25 cellular contexts compared by ENCODE assay signal in genomic region chr10:20614911-20615310, GRCh38.
"Had no signal": no experiment of that assay in that cellular context is flagged by ENCODE, and none has a peak within 500 bp of the region (broad histone marks: within the 10 kb centered on the region; RNA-seq: fewer than 3 reads in every experiment).

No MANE protein-coding gene starts in this region.

- DNase-seq: activated CD4-positive, alpha-beta T cell treated with anti-CD3 and anti-CD28 coated beads for 36 hours; activated CD4-positive, alpha-beta T cell treated with anti-CD3 and anti-CD28 coated beads, Interleukin-2, amount 50 U/mL, for 4 hours; activated CD8-positive, alpha-beta memory T cell treated with anti-CD3 and anti-CD28 coated beads for 24 hours; activated CD8-positive, alpha-beta memory T cell treated with anti-CD3 and anti-CD28 coated beads, Interleukin-2, amount 50 U/mL, for 4 hours; activated naive CD4-positive, alpha-beta T cell; activated T-cell treated with anti-CD3 and anti-CD28 coated beads, Interleukin-2, amount 50 U/mL, for 4 hours; adrenal gland; brain microvascular endothelial cell; caudate nucleus; effector memory CD4-positive, alpha-beta T cell; foreskin melanocyte; hippocampal formation; left ventricle myocardium superior; mammary epithelial cell; stimulated activated CD4-positive, alpha-beta T cell treated with anti-CD3 and anti-CD28 coated beads, Interleukin-15, amount 100 ng/mL, for 24 hours; T-helper 9 cell; testis; trophoblast cell had no signal

- H3K27me3 ChIP-seq: adrenal gland, ascending aorta, brain microvascular endothelial cell, neural progenitor cell, testis, vagina had no signal

- H3K36me3 ChIP-seq: adrenal gland, ascending aorta, brain microvascular endothelial cell, neural progenitor cell, vagina had no signal

- H3K27ac ChIP-seq: adrenal gland, ascending aorta, brain microvascular endothelial cell, neural progenitor cell, testis, vagina had no signal

- H3K9ac ChIP-seq: neural progenitor cell had no signal

- H3K9me3 ChIP-seq: adrenal gland, ascending aorta, testis, vagina had no signal

- ATAC-seq: activated CD4-positive, alpha-beta T cell treated with anti-CD3 and anti-CD28 coated beads for 36 hours; activated T-cell treated with anti-CD3 and anti-CD28 coated beads, Interleukin-2, amount 50 U/mL, for 4 hours; esophagus mucosa; left ventricle myocardium superior; sciatic nerve; stimulated activated memory B cell treated with anti-CD40 and anti-IgM and Interleukin-4, amounts not matched to agents 10 μg/mL and 1 μg/mL and 100 μg/mL, for 72 hours had no signal

- H3K4me1 ChIP-seq: adrenal gland, ascending aorta, neural progenitor cell, testis, vagina had no signal

- H3K4me3 ChIP-seq: adrenal gland, ascending aorta, neural progenitor cell, smooth muscle cell, testis, vagina had no signal

- H3K4me2 ChIP-seq: neural progenitor cell, smooth muscle cell had no signal
